In genomic region chr7:127927339-127927679, GRCh38 we compare ENCODE assay signal across 1 cellular context.
A peak's percentile ranks its signal among the peaks of the same experiment; 100 is the strongest.
TF ChIP-seq lines count a peak whose summit lies in the region.

No MANE protein-coding gene starts in this region.

TF ChIP-seq in HepG2, 621 proteins besides CTCF, POLR2A, EP300 and RAD21 (continued from another document):
- TF ChIP-seq ZBTB46 (CRISPR knock-in tag; IDR thresholded peaks at IDR 0.05; ENCODE audit: borderline replicate concordance) = no peak
- TF ChIP-seq ZFP1 (CRISPR knock-in tag; IDR thresholded peaks at IDR 0.05) = no peak
- TF ChIP-seq RBM22 (optimal IDR thresholded peaks at IDR 0.05; ENCODE audit: low read length) = peak; percentile 33
